In the genomic region with DNA sequence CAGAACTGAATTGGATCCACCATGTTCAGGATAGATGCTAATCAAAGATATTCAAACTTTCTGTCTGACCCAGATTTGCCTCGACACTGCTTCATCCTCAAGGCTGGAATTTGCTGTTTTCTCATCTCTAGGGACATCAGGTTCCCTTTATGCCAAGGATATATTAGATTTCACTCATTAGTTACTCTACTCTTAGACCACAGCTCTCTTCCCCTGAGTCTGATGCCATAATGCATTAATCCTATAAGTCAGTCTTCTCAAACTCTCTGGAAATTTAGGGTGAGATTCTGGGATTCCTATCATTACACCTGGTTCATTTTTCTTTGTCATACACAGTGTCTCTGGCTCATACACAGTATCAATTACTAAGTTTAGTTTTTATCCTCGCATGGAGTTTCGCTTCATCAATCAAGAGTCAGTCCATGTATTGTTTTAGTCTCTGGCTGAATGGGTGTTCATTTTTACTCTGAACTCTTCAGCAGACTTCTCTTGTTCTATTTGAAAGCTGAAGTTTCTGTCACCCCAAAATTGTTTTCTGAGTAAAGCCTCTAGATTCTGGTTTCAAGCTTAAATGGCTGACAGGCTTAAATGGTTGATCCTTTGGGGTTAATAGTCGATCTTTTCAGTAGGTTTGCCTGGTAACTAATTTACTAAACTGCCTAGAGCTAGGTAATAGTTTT, we compare ENCODE assay signal across 1 cellular context.
TF ChIP-seq lines count a peak whose summit lies in the region.

No MANE protein-coding gene starts in this region.

TF ChIP-seq in WTC11, 78 proteins besides CTCF, POLR2A, EP300 and RAD21 (continued from another document):
- TF ChIP-seq, protein P1, sequence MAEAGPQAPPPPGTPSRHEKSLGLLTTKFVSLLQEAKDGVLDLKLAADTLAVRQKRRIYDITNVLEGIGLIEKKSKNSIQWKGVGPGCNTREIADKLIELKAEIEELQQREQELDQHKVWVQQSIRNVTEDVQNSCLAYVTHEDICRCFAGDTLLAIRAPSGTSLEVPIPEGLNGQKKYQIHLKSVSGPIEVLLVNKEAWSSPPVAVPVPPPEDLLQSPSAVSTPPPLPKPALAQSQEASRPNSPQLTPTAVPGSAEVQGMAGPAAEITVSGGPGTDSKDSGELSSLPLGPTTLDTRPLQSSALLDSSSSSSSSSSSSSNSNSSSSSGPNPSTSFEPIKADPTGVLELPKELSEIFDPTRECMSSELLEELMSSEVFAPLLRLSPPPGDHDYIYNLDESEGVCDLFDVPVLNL (CRISPR knock-in tag; IDR thresholded peaks at IDR 0.05; ENCODE audit: borderline replicate concordance, low read depth) = no peak
